ENCODE assay signal across 8 cellular contexts in genomic region chr6:138109042-138109997, GRCh38. TPM values are rescaled to one million over a fixed set of nuclear protein-coding genes. Genes with fewer than 3 reads are reported as not detected.
DNase-seq lines count a peak whose midpoint lies in the region; ATAC-seq, FAIRE-seq and TF ChIP-seq lines count a peak whose summit lies in the region.

No MANE protein-coding gene starts in this region.

- H3K4me1 ChIP-seq in lung (ENCODE audit: control insufficient read depth in 2 of 2, insufficient read depth in 2 of 2, low read length in 2 of 2), result no peaks in the 10 kb centered on the region

- H3K36me3 ChIP-seq in lung (ENCODE audit: control insufficient read depth in 2 of 2, insufficient read depth in 2 of 2, low read length in 2 of 2), result no peaks in the 10 kb centered on the region

- no peak overlapping the region for H3K27ac ChIP-seq in lung (ENCODE audit: low read depth in 1 of 2, low read length in 1 of 2)

- DNase-seq in ELF-1 (ENCODE audit: low read depth, low spot score), result peak; percentile 63
- peak; percentile 12 for DNase-seq in NCI-H524 treated with DMSO at 0.1 percent for 48 hours (lab: John Stamatoyannopoulos, UW)
- DNase-seq in activated CD4-positive, alpha-beta T cell treated with anti-CD3 and anti-CD28 coated beads for 48 hours, result peak; percentile 87
- DNase-seq in lung (ENCODE audit: low spot score), result peak; percentile 68
- peak; percentile 70 for DNase-seq in stimulated activated CD8-positive, alpha-beta memory T cell treated with anti-CD3 and anti-CD28 coated beads, Interleukin-15, amount 100 ng/mL, for 1 hour (ENCODE audit: low read depth)

- ATAC-seq in HG02943 (IDR thresholded peaks at IDR 0.05; ENCODE audit: low read depth, unreplicated experiment) (peak; percentile 53), lung (ENCODE audit: insufficient read depth, low FRiP score) (peak; percentile 62), HG02852 (IDR thresholded peaks at IDR 0.05; ENCODE audit: unreplicated experiment) (no peak)

- no peak overlapping the region for H3K4me3 ChIP-seq in lung

- H3K27me3 ChIP-seq in lung (ENCODE audit: control insufficient read depth, insufficient read depth), result no peaks in the 10 kb centered on the region

- WGBS in lung, 2 donors, result 36 to 45% methylated on average over 7 of the region's 7 CpGs

- peaks cover 0 to 3% of the 10 kb centered on the region in 2 donors for H3K9me3 ChIP-seq in lung (ENCODE audit: control insufficient read depth in 2 of 2, insufficient read depth in 1 of 2, low read length in 1 of 2)

- TF ChIP-seq CTCF in lung (IDR thresholded peaks at IDR 0.05; ENCODE audit: control extremely low read depth, extremely low read depth), result peak; percentile 95

- peak; percentile 69 for FAIRE-seq in colon (lab: Jason Lieb, UNC)

RNA-seq across cellular contexts. Expression of gene PERP, which starts 2.1 kb away (rescaled TPM):
- total RNA-seq in lung, result 10 to 100 TPM; 22.4 to 29.1 TPM
- 10 to 100 TPM; 25.8 to 32.6 TPM for polyA plus RNA-seq in lung

RNA-seq across cellular contexts. Expression of gene ARFGEF3, which starts 52.4 kb away (rescaled TPM):
- 10 to 100 TPM; 20.5 to 28.1 TPM for total RNA-seq in lung
- polyA plus RNA-seq in lung, result 1 to 10 TPM; 4.7 to 7.6 TPM

Comparison
In these comparisons a context has a peak if more than half of its experiments do, and no peak if none do; other contexts are left out.
1. DNase-seq: peak in every context shown above with its lines; median percentile 87 in activated CD4-positive, alpha-beta T cell treated with anti-CD3 and anti-CD28 coated beads for 48 hours; 70 in stimulated activated CD8-positive, alpha-beta memory T cell treated with anti-CD3 and anti-CD28 coated beads, Interleukin-15, amount 100 ng/mL, for 1 hour; 68 in lung; 63 in ELF-1; 12 in NCI-H524 treated with DMSO at 0.1 percent for 48 hours.